In the genomic region with DNA sequence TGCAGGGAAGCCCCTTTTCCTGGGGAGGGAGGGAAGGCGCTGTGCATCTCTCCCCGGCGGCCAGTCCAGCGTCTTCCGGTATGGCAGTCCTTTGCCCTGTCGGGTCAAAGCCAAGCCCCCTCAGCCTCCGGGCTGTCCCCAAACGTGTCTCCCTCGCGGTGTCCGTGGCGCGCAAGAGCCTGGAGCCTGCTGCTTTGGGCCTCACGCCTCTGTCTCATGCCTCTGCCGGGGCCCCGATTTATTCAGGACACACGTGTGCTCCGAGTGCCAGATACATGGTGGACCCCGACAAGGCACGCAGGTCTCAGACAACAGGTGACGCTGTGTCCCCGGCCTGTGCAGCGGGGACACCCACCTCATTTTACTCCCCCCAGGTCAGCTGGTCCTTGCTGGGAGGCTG, we compare ENCODE assay signal across 1 cellular context.
TF ChIP-seq lines count a peak whose summit lies in the region.

No MANE protein-coding gene starts in this region.

TF ChIP-seq in HEK293, 187 proteins besides CTCF, POLR2A, EP300 and RAD21 (continued from another document):
- TF ChIP-seq, protein P1, sequence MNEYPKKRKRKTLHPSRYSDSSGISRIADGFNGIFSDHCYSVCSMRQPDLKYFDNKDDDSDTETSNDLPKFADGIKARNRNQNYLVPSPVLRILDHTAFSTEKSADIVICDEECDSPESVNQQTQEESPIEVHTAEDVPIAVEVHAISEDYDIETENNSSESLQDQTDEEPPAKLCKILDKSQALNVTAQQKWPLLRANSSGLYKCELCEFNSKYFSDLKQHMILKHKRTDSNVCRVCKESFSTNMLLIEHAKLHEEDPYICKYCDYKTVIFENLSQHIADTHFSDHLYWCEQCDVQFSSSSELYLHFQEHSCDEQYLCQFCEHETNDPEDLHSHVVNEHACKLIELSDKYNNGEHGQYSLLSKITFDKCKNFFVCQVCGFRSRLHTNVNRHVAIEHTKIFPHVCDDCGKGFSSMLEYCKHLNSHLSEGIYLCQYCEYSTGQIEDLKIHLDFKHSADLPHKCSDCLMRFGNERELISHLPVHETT (tag by site-specific recombination; IDR thresholded peaks at IDR 0.05): no peak
- TF ChIP-seq, protein P2, sequence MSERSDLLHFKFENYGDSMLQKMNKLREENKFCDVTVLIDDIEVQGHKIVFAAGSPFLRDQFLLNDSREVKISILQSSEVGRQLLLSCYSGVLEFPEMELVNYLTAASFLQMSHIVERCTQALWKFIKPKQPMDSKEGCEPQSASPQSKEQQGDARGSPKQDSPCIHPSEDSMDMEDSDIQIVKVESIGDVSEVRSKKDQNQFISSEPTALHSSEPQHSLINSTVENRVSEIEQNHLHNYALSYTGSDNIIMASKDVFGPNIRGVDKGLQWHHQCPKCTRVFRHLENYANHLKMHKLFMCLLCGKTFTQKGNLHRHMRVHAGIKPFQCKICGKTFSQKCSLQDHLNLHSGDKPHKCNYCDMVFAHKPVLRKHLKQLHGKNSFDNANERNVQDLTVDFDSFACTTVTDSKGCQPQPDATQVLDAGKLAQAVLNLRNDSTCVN (tag by site-specific recombination; optimal IDR thresholded peaks at IDR 0.05): no peak
- TF ChIP-seq ZBTB20 (tag by site-specific recombination; IDR thresholded peaks at IDR 0.05): peak; percentile 89
- TF ChIP-seq ZNF404 (tag by site-specific recombination; IDR thresholded peaks at IDR 0.05): no peak
- no peak for TF ChIP-seq KLF9 (tag by site-specific recombination; IDR thresholded peaks at IDR 0.05; ENCODE audit: low read depth)
- TF ChIP-seq, protein P3, sequence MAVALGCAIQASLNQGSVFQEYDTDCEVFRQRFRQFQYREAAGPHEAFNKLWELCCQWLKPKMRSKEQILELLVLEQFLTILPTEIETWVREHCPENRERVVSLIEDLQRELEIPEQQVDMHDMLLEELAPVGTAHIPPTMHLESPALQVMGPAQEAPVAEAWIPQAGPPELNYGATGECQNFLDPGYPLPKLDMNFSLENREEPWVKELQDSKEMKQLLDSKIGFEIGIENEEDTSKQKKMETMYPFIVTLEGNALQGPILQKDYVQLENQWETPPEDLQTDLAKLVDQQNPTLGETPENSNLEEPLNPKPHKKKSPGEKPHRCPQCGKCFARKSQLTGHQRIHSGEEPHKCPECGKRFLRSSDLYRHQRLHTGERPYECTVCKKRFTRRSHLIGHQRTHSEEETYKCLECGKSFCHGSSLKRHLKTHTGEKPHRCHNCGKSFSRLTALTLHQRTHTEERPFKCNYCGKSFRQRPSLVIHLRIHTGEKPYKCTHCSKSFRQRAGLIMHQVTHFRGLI (tag by site-specific recombination; IDR thresholded peaks at IDR 0.05): no peak
- TF ChIP-seq ZNF121 (tag by site-specific recombination; IDR thresholded peaks at IDR 0.05): no peak
- no peak for TF ChIP-seq ZNF549 (tag by site-specific recombination; IDR thresholded peaks at IDR 0.05)
- TF ChIP-seq, protein P4, sequence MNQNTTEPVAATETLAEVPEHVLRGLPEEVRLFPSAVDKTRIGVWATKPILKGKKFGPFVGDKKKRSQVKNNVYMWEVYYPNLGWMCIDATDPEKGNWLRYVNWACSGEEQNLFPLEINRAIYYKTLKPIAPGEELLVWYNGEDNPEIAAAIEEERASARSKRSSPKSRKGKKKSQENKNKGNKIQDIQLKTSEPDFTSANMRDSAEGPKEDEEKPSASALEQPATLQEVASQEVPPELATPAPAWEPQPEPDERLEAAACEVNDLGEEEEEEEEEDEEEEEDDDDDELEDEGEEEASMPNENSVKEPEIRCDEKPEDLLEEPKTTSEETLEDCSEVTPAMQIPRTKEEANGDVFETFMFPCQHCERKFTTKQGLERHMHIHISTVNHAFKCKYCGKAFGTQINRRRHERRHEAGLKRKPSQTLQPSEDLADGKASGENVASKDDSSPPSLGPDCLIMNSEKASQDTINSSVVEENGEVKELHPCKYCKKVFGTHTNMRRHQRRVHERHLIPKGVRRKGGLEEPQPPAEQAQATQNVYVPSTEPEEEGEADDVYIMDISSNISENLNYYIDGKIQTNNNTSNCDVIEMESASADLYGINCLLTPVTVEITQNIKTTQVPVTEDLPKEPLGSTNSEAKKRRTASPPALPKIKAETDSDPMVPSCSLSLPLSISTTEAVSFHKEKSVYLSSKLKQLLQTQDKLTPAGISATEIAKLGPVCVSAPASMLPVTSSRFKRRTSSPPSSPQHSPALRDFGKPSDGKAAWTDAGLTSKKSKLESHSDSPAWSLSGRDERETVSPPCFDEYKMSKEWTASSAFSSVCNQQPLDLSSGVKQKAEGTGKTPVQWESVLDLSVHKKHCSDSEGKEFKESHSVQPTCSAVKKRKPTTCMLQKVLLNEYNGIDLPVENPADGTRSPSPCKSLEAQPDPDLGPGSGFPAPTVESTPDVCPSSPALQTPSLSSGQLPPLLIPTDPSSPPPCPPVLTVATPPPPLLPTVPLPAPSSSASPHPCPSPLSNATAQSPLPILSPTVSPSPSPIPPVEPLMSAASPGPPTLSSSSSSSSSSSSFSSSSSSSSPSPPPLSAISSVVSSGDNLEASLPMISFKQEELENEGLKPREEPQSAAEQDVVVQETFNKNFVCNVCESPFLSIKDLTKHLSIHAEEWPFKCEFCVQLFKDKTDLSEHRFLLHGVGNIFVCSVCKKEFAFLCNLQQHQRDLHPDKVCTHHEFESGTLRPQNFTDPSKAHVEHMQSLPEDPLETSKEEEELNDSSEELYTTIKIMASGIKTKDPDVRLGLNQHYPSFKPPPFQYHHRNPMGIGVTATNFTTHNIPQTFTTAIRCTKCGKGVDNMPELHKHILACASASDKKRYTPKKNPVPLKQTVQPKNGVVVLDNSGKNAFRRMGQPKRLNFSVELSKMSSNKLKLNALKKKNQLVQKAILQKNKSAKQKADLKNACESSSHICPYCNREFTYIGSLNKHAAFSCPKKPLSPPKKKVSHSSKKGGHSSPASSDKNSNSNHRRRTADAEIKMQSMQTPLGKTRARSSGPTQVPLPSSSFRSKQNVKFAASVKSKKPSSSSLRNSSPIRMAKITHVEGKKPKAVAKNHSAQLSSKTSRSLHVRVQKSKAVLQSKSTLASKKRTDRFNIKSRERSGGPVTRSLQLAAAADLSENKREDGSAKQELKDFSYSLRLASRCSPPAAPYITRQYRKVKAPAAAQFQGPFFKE (tag by site-specific recombination; IDR thresholded peaks at IDR 0.05; ENCODE audit: borderline replicate concordance): no peak
- no peak for TF ChIP-seq GLIS2 (tag by site-specific recombination; IDR thresholded peaks at IDR 0.05)
- TF ChIP-seq ZNF354C (tag by site-specific recombination; IDR thresholded peaks at IDR 0.05; ENCODE audit: borderline replicate concordance, low read depth): no peak
- TF ChIP-seq ZFP69B (tag by site-specific recombination; IDR thresholded peaks at IDR 0.05): peak; percentile 79
- TF ChIP-seq, protein P5, sequence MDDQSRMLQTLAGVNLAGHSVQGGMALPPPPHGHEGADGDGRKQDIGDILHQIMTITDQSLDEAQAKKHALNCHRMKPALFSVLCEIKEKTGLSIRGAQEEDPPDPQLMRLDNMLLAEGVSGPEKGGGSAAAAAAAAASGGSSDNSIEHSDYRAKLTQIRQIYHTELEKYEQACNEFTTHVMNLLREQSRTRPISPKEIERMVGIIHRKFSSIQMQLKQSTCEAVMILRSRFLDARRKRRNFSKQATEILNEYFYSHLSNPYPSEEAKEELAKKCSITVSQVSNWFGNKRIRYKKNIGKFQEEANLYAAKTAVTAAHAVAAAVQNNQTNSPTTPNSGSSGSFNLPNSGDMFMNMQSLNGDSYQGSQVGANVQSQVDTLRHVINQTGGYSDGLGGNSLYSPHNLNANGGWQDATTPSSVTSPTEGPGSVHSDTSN (CRISPR knock-in tag; IDR thresholded peaks at IDR 0.05): no peak
- TF ChIP-seq ZNF146 (tag by site-specific recombination; IDR thresholded peaks at IDR 0.05): no peak
- TF ChIP-seq ZBTB48 (tag by site-specific recombination; IDR thresholded peaks at IDR 0.05): 0 out of 2 replicates have a peak, but pooled peaks have one; percentile 32
- TF ChIP-seq ZNF175 (tag by site-specific recombination; IDR thresholded peaks at IDR 0.05): no peak
- TF ChIP-seq, protein P6, sequence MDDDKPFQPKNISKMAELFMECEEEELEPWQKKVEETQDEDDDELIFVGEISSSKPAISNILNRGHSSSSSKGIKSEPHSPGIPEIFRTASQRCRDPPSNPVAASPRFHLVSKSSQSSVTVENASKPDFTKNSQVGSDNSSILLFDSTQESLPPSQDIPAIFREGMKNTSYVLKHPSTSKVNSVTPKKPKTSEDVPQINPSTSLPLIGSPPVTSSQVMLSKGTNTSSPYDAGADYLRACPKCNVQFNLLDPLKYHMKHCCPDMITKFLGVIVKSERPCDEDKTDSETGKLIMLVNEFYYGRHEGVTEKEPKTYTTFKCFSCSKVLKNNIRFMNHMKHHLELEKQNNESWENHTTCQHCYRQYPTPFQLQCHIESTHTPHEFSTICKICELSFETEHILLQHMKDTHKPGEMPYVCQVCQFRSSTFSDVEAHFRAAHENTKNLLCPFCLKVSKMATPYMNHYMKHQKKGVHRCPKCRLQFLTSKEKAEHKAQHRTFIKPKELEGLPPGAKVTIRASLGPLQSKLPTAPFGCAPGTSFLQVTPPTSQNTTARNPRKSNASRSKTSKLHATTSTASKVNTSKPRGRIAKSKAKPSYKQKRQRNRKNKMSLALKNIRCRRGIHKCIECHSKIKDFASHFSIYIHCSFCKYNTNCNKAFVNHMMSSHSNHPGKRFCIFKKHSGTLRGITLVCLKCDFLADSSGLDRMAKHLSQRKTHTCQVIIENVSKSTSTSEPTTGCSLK (tag by site-specific recombination; IDR thresholded peaks at IDR 0.05): no peak
- TF ChIP-seq, protein P7, sequence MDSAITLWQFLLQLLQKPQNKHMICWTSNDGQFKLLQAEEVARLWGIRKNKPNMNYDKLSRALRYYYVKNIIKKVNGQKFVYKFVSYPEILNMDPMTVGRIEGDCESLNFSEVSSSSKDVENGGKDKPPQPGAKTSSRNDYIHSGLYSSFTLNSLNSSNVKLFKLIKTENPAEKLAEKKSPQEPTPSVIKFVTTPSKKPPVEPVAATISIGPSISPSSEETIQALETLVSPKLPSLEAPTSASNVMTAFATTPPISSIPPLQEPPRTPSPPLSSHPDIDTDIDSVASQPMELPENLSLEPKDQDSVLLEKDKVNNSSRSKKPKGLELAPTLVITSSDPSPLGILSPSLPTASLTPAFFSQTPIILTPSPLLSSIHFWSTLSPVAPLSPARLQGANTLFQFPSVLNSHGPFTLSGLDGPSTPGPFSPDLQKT (IDR thresholded peaks at IDR 0.05; ENCODE audit: borderline replicate concordance, low read depth, low read length): no peak
- TF ChIP-seq, protein P8, sequence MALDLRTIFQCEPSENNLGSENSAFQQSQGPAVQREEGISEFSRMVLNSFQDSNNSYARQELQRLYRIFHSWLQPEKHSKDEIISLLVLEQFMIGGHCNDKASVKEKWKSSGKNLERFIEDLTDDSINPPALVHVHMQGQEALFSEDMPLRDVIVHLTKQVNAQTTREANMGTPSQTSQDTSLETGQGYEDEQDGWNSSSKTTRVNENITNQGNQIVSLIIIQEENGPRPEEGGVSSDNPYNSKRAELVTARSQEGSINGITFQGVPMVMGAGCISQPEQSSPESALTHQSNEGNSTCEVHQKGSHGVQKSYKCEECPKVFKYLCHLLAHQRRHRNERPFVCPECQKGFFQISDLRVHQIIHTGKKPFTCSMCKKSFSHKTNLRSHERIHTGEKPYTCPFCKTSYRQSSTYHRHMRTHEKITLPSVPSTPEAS (tag by site-specific recombination; IDR thresholded peaks at IDR 0.05): no peak
- no peak for TF ChIP-seq ZNF16 (tag by site-specific recombination; IDR thresholded peaks at IDR 0.05; ENCODE audit: low read depth)
